Comparison of ENCODE assay signal across 16 cellular contexts in genomic region chr2:7448578-7449264, GRCh38.
A peak's percentile ranks its signal among the peaks of the same experiment; 100 is the strongest.
DNase-seq lines count a peak whose midpoint lies in the region; ATAC-seq and TF ChIP-seq lines count a peak whose summit lies in the region.
"Had no signal": no experiment of that assay in that cellular context is flagged by ENCODE, and none has a peak within 500 bp of the region (broad histone marks: within the 10 kb centered on the region; RNA-seq: fewer than 3 reads in every experiment).

No MANE protein-coding gene starts in this region.

- H3K36me3 Mint-ChIP-seq in activated naive CD4-positive, alpha-beta T cell treated with anti-CD3 and anti-CD28 coated beads for 36 hours (ENCODE audit: low read depth), result peaks cover 2% of the 10 kb centered on the region
- H3K36me3 Mint-ChIP-seq in GM23338 (ENCODE audit: low read depth), result no peaks in the 10 kb centered on the region
- peaks cover 43% of the 10 kb centered on the region for H3K36me3 Mint-ChIP-seq in activated CD8-positive, alpha-beta T cell treated with anti-CD3 and anti-CD28 coated beads, Interleukin-2, amount 10 ng/mL, durations not matched to agents 7 days and 5 days (ENCODE audit: low read depth)
- H3K36me3 Mint-ChIP-seq in naive thymus-derived CD4-positive, alpha-beta T cell, result peaks cover 0 to 30% (median 0%) of the 10 kb centered on the region in 5 donors

- H3K79me2 ChIP-seq in GM23338 (replicated peaks; ENCODE audit: insufficient read depth) (no peaks in the 10 kb centered on the region), osteoblast (ENCODE audit: insufficient read depth, low read length) (no peaks in the 10 kb centered on the region)

- H3K4me2 ChIP-seq in GM23338 (no peak overlapping the region), osteoblast (ENCODE audit: insufficient read depth, low read length) (no peak overlapping the region)

- H3K27ac ChIP-seq in GM23338 (ENCODE audit: low read depth), result no peak overlapping the region
- H3K27ac ChIP-seq in naive thymus-derived CD4-positive, alpha-beta T cell (ENCODE audit: low read depth, low read length), result peak overlapping the region; percentile 43
- no peak overlapping the region for H3K27ac ChIP-seq in osteoblast (ENCODE audit: low read depth, low read length)

- H2AFZ ChIP-seq in GM23338, result 0 out of 2 replicates have a peak overlapping the region, but pooled peaks have one; percentile 60
- H2AFZ ChIP-seq in osteoblast (ENCODE audit: low read length), result no peak overlapping the region

- CTCF ChIA-PET in activated naive CD4-positive, alpha-beta T cell treated with anti-CD3 and anti-CD28 coated beads for 36 hours (lab: Charles Lee), result no interaction called here
- CTCF ChIA-PET in activated CD8-positive, alpha-beta T cell treated with anti-CD3 and anti-CD28 coated beads, Interleukin-2, amount 10 ng/mL, durations not matched to agents 7 days and 5 days (lab: Charles Lee), result interaction anchor here (3.3 to 3.6 kb wide), 2 partner anchors 11 to 119 kb away, joined by 15 to 19 read pairs; no protein-coding TSS in a partner anchor
- CTCF ChIA-PET in naive thymus-derived CD4-positive, alpha-beta T cell (lab: Charles Lee), result no interaction called here

- H3K4me3 ChIP-seq in GM23338, result no peak overlapping the region
- no peak overlapping the region for H3K4me3 ChIP-seq in naive thymus-derived CD4-positive, alpha-beta T cell (ENCODE audit: low read length)
- H3K4me3 ChIP-seq in osteoblast (ENCODE audit: insufficient read depth, low read length), result no peak overlapping the region

- peaks cover 3% of the 10 kb centered on the region; the same call in 1 of the 2 replicates for H3K9me2 ChIP-seq in GM23338 (ENCODE audit: insufficient read depth)

- H3K4me1 Mint-ChIP-seq in activated naive CD4-positive, alpha-beta T cell treated with anti-CD3 and anti-CD28 coated beads for 36 hours (ENCODE audit: low read depth), result peaks cover 64% of the 10 kb centered on the region
- peaks cover 31% of the 10 kb centered on the region for H3K4me1 Mint-ChIP-seq in GM23338
- H3K4me1 Mint-ChIP-seq in activated CD8-positive, alpha-beta T cell treated with anti-CD3 and anti-CD28 coated beads, Interleukin-2, amount 10 ng/mL, durations not matched to agents 7 days and 5 days (ENCODE audit: low read depth), result peaks cover 81% of the 10 kb centered on the region
- peaks cover 40 to 88% (median 73%) of the 10 kb centered on the region in 7 donors for H3K4me1 Mint-ChIP-seq in naive thymus-derived CD4-positive, alpha-beta T cell
- H3K4me1 Mint-ChIP-seq: B cell had no signal

- H4K20me1 ChIP-seq in GM23338 (replicated peaks; ENCODE audit: insufficient read depth), result no peaks in the 10 kb centered on the region
- no peaks in the 10 kb centered on the region for H4K20me1 ChIP-seq in osteoblast (ENCODE audit: insufficient read depth, low read length)

- H3K27me3 ChIP-seq in GM23338 (ENCODE audit: insufficient read depth) (no peaks in the 10 kb centered on the region), osteoblast (ENCODE audit: insufficient read depth, low read length) (no peaks in the 10 kb centered on the region)
- no peaks in the 10 kb centered on the region for H3K27me3 ChIP-seq in naive thymus-derived CD4-positive, alpha-beta T cell (ENCODE audit: control insufficient read depth in 2 of 2, insufficient read depth in 2 of 2, low read length in 2 of 2)

- no peaks in the 10 kb centered on the region for H3K36me3 ChIP-seq in GM23338 (ENCODE audit: insufficient read depth)
- no peaks in the 10 kb centered on the region for H3K36me3 ChIP-seq in naive thymus-derived CD4-positive, alpha-beta T cell (ENCODE audit: control insufficient read depth in 2 of 3, insufficient read depth in 3 of 3, low read length in 3 of 3)
- no peaks in the 10 kb centered on the region for H3K36me3 ChIP-seq in osteoblast (ENCODE audit: insufficient read depth, low read length)

- TF ChIP-seq CTCF in GM23338 (conservative IDR thresholded peaks at IDR 0.05; ENCODE audit: low read depth in 2 of 2) (no peak), osteoblast (IDR thresholded peaks at IDR 0.05; ENCODE audit: extremely low read depth, low read depth, low read length) (no peak)

- no peak for DNase-seq in activated naive CD4-positive, alpha-beta T cell treated with anti-CD3 and anti-CD28 coated beads for 36 hours
- no peak for DNase-seq in activated naive CD4-positive, alpha-beta T cell treated with anti-CD3 and anti-CD28 coated beads, Interleukin-2, amount 50 U/mL, for 16 hours
- DNase-seq in GM23338 (ENCODE audit: low spot score), result no peak
- no peak for DNase-seq in activated CD8-positive, alpha-beta T cell treated with anti-CD3 and anti-CD28 coated beads, Interleukin-2, amount 10 ng/mL, durations not matched to agents 7 days and 5 days
- no peak for DNase-seq in naive thymus-derived CD4-positive, alpha-beta T cell
- no peak for DNase-seq in osteoblast (ENCODE audit: insufficient read length, low spot score, missing footprints)
- DNase-seq: GF-D8; HFFc6; MM.1S; NCI-H1105; NCI-H1694 treated with DMSO at 0.1 percent for 48 hours; NK-92 treated with Interleukin-12 subunit alpha and Interleukin-12 subunit beta, amount 100 ng/mL, for 24 hours; OCI-M1; RPMI8226 had no signal

- H3K4me3 Mint-ChIP-seq in activated naive CD4-positive, alpha-beta T cell treated with anti-CD3 and anti-CD28 coated beads for 36 hours, result no peak overlapping the region
- no peak overlapping the region for H3K4me3 Mint-ChIP-seq in GM23338
- H3K4me3 Mint-ChIP-seq in activated CD8-positive, alpha-beta T cell treated with anti-CD3 and anti-CD28 coated beads, Interleukin-2, amount 10 ng/mL, durations not matched to agents 7 days and 5 days, result no peak overlapping the region
- H3K4me3 Mint-ChIP-seq in naive thymus-derived CD4-positive, alpha-beta T cell, result peak overlapping the region in 7 of 10 donors; percentile 0 to 79 (median 57)
- H3K4me3 Mint-ChIP-seq: B cell, HFFc6 had no signal

- intact Hi-C loops in activated naive CD4-positive, alpha-beta T cell treated with anti-CD3 and anti-CD28 coated beads for 36 hours (cut with micrococcal nuclease), result no loop called here
- intact Hi-C loops in naive thymus-derived CD4-positive, alpha-beta T cell (cut with micrococcal nuclease), result no loop called here

- ATAC-seq in GM23338 (peak; percentile 57), HG03439 (IDR thresholded peaks at IDR 0.05; ENCODE audit: unreplicated experiment) (no peak)
- ATAC-seq in activated CD8-positive, alpha-beta T cell treated with anti-CD3 and anti-CD28 coated beads, Interleukin-2, amount 10 ng/mL, durations not matched to agents 7 days and 5 days, result no peak
- ATAC-seq in naive thymus-derived CD4-positive, alpha-beta T cell, result no peak

- no peaks in the 10 kb centered on the region for H3K27me3 Mint-ChIP-seq in activated naive CD4-positive, alpha-beta T cell treated with anti-CD3 and anti-CD28 coated beads for 36 hours (ENCODE audit: low read depth)
- H3K27me3 Mint-ChIP-seq in GM23338 (ENCODE audit: insufficient read depth, low read depth, poor library complexity), result peaks cover 5% of the 10 kb centered on the region
- no peaks in the 10 kb centered on the region for H3K27me3 Mint-ChIP-seq in activated CD8-positive, alpha-beta T cell treated with anti-CD3 and anti-CD28 coated beads, Interleukin-2, amount 10 ng/mL, durations not matched to agents 7 days and 5 days (ENCODE audit: low read depth)
- no peaks in the 10 kb centered on the region for H3K27me3 Mint-ChIP-seq in naive thymus-derived CD4-positive, alpha-beta T cell

- no peaks in the 10 kb centered on the region for H3F3A ChIP-seq in GM23338 (replicated peaks; ENCODE audit: low read depth)

- POLR2A ChIA-PET in activated CD8-positive, alpha-beta T cell treated with anti-CD3 and anti-CD28 coated beads, Interleukin-2, amount 10 ng/mL, durations not matched to agents 7 days and 5 days (lab: Charles Lee), result interaction anchor here (1.0 to 5.4 kb wide), 5 partner anchors 8 to 279 kb away, joined by 3 to 75 read pairs (median 4); no protein-coding TSS in a partner anchor
- POLR2A ChIA-PET in naive thymus-derived CD4-positive, alpha-beta T cell (lab: Charles Lee), result interaction anchor here (1.1 to 1.2 kb wide), 2 partner anchors 16 to 1233 kb away, joined by 3 to 5 read pairs; partner anchors contain the start of gene ID2

- H3K4me1 ChIP-seq in GM23338 (ENCODE audit: insufficient read depth), result peaks cover 13% of the 10 kb centered on the region
- H3K4me1 ChIP-seq in naive thymus-derived CD4-positive, alpha-beta T cell (ENCODE audit: control insufficient read depth in 2 of 2, insufficient read depth in 2 of 2, low read length in 2 of 2), result peaks cover 44 to 57% of the 10 kb centered on the region in 2 donors
- no peaks in the 10 kb centered on the region for H3K4me1 ChIP-seq in osteoblast (ENCODE audit: insufficient read depth, low read length)

- peak overlapping the region; percentile 81 for H3K27ac Mint-ChIP-seq in activated naive CD4-positive, alpha-beta T cell treated with anti-CD3 and anti-CD28 coated beads for 36 hours
- no peak overlapping the region; the same call in 1 of the 2 replicates for H3K27ac Mint-ChIP-seq in GM23338
- peak overlapping the region; percentile 79 for H3K27ac Mint-ChIP-seq in activated CD8-positive, alpha-beta T cell treated with anti-CD3 and anti-CD28 coated beads, Interleukin-2, amount 10 ng/mL, durations not matched to agents 7 days and 5 days
- peak overlapping the region; percentile 90 to 98 (median 95) for H3K27ac Mint-ChIP-seq in naive thymus-derived CD4-positive, alpha-beta T cell
- H3K27ac Mint-ChIP-seq: B cell, HFFc6 had no signal

- H3K9me3 ChIP-seq in naive thymus-derived CD4-positive, alpha-beta T cell (ENCODE audit: control insufficient read depth in 2 of 3, low read length in 3 of 3), result no peaks in the 10 kb centered on the region
- H3K9me3 ChIP-seq in osteoblast (ENCODE audit: low read depth, low read length), result no peaks in the 10 kb centered on the region

- H3K9me3 Mint-ChIP-seq in activated naive CD4-positive, alpha-beta T cell treated with anti-CD3 and anti-CD28 coated beads for 36 hours, result no peaks in the 10 kb centered on the region
- no peaks in the 10 kb centered on the region; the same call in 1 of the 3 replicates for H3K9me3 Mint-ChIP-seq in GM23338
- no peaks in the 10 kb centered on the region for H3K9me3 Mint-ChIP-seq in activated CD8-positive, alpha-beta T cell treated with anti-CD3 and anti-CD28 coated beads, Interleukin-2, amount 10 ng/mL, durations not matched to agents 7 days and 5 days (ENCODE audit: insufficient read depth)
- peaks cover 0 to 3% (median 0%) of the 10 kb centered on the region in 11 donors for H3K9me3 Mint-ChIP-seq in naive thymus-derived CD4-positive, alpha-beta T cell

TF ChIP-seq in GM23338, 12 proteins besides CTCF, POLR2A, EP300 and RAD21 (continues in another document):
- TF ChIP-seq STAT1 (IDR thresholded peaks at IDR 0.05; ENCODE audit: unreplicated experiment) (no peak), EZH2phosphoT487 (IDR thresholded peaks at IDR 0.05; ENCODE audit: unreplicated experiment) (no peak), EZH2 (IDR thresholded peaks at IDR 0.05; ENCODE audit: low read depth, unreplicated experiment) (no peak), ZNF331 (CRISPR knock-in tag; IDR thresholded peaks at IDR 0.05; ENCODE audit: low read depth) (no peak), CREB1 (CRISPR knock-in tag; IDR thresholded peaks at IDR 0.05; ENCODE audit: low read depth) (no peak)

Comparison
In these comparisons a context has a peak if more than half of its experiments do, and no peak if none do; other contexts are left out.
1. H3K4me3 Mint-ChIP-seq: peak in naive thymus-derived CD4-positive, alpha-beta T cell (7 of 10); none in activated naive CD4-positive, alpha-beta T cell treated with anti-CD3 and anti-CD28 coated beads for 36 hours (single experiment), GM23338 (single experiment) and activated CD8-positive, alpha-beta T cell treated with anti-CD3 and anti-CD28 coated beads, Interleukin-2, amount 10 ng/mL, durations not matched to agents 7 days and 5 days (single experiment).